Comparison of ENCODE assay signal across 14 cellular contexts in genomic region chr1:96536576-96536975, GRCh38.
DNase-seq lines count a peak whose midpoint lies in the region; TF ChIP-seq lines count a peak whose summit lies in the region.
"Had no signal": no experiment of that assay in that cellular context is flagged by ENCODE, and none has a peak within 500 bp of the region (broad histone marks: within the 10 kb centered on the region; RNA-seq: fewer than 3 reads in every experiment).

No MANE protein-coding gene starts in this region.

- peak overlapping the region; percentile 77 to 85 for H3K27ac ChIP-seq in uterus
- no peak overlapping the region for H3K27ac ChIP-seq in SJCRH30

- H3K4me1 Mint-ChIP-seq in nephron: peaks cover 32% of the 10 kb centered on the region
- no peaks in the 10 kb centered on the region for H3K4me1 Mint-ChIP-seq in activated CD4-positive, alpha-beta T cell treated with anti-CD3 and anti-CD28 coated beads, Interleukin-2, amount 10 ng/mL, durations not matched to agents 7 days and 5 days
- H3K4me1 Mint-ChIP-seq: CD8-positive, alpha-beta memory T cell had no signal

- H3K36me3 Mint-ChIP-seq in nephron (ENCODE audit: low read depth): no peaks in the 10 kb centered on the region
- no peaks in the 10 kb centered on the region for H3K36me3 Mint-ChIP-seq in activated CD4-positive, alpha-beta T cell treated with anti-CD3 and anti-CD28 coated beads, Interleukin-2, amount 10 ng/mL, durations not matched to agents 7 days and 5 days (ENCODE audit: low read depth)
- H3K36me3 Mint-ChIP-seq: CD8-positive, alpha-beta memory T cell had no signal

- H3K4me3 ChIP-seq in adipocyte (ENCODE audit: low read length) (no peak overlapping the region), fibroblast of pulmonary artery (replicated peaks; ENCODE audit: low read depth, low read length) (no peak overlapping the region), uterus (no peak overlapping the region), SJCRH30 (no peak overlapping the region)
- H3K4me3 ChIP-seq: Peyer's patch had no signal

- no peak overlapping the region for H3K4me3 Mint-ChIP-seq in nephron
- no peak overlapping the region for H3K4me3 Mint-ChIP-seq in activated CD4-positive, alpha-beta T cell treated with anti-CD3 and anti-CD28 coated beads, Interleukin-2, amount 10 ng/mL, durations not matched to agents 7 days and 5 days
- H3K4me3 Mint-ChIP-seq: CD8-positive, alpha-beta memory T cell had no signal

- H3K4me1 ChIP-seq in adipocyte (ENCODE audit: control insufficient read depth, insufficient read depth, low read length): peaks cover 31% of the 10 kb centered on the region
- peaks cover 6 to 7% of the 10 kb centered on the region in 2 donors for H3K4me1 ChIP-seq in uterus
- no peaks in the 10 kb centered on the region for H3K4me1 ChIP-seq in SJCRH30

- peak overlapping the region in 2 of 3 experiments; percentile 13 to 28 for H3K27ac Mint-ChIP-seq in nephron
- H3K27ac Mint-ChIP-seq in activated CD4-positive, alpha-beta T cell treated with anti-CD3 and anti-CD28 coated beads, Interleukin-2, amount 10 ng/mL, durations not matched to agents 7 days and 5 days: no peak overlapping the region
- H3K27ac Mint-ChIP-seq: CD8-positive, alpha-beta memory T cell had no signal

- intact Hi-C loops in uterus (cut with DNase I; ENCODE audit: low total_unique reads): no loop called here

- CTCF ChIA-PET in activated CD4-positive, alpha-beta T cell treated with anti-CD3 and anti-CD28 coated beads, Interleukin-2, amount 10 ng/mL, durations not matched to agents 7 days and 5 days (lab: Charles Lee): no interaction called here

- peaks cover 3% of the 10 kb centered on the region for H3K9me3 Mint-ChIP-seq in nephron
- no peaks in the 10 kb centered on the region for H3K9me3 Mint-ChIP-seq in activated CD4-positive, alpha-beta T cell treated with anti-CD3 and anti-CD28 coated beads, Interleukin-2, amount 10 ng/mL, durations not matched to agents 7 days and 5 days

- H3K36me3 ChIP-seq in adipocyte (ENCODE audit: control insufficient read depth, insufficient read depth, low read length, severe bottlenecking) (no peaks in the 10 kb centered on the region), uterus (no peaks in the 10 kb centered on the region), SJCRH30 (no peaks in the 10 kb centered on the region)
- H3K36me3 ChIP-seq: Peyer's patch had no signal

- H3K27me3 Mint-ChIP-seq in nephron (ENCODE audit: low read depth): no peaks in the 10 kb centered on the region
- H3K27me3 Mint-ChIP-seq in activated CD4-positive, alpha-beta T cell treated with anti-CD3 and anti-CD28 coated beads, Interleukin-2, amount 10 ng/mL, durations not matched to agents 7 days and 5 days: no peaks in the 10 kb centered on the region

- H3K9ac ChIP-seq in adipocyte (ENCODE audit: low read length): peak overlapping the region; percentile 5

- H3K27me3 ChIP-seq in adipocyte (replicated peaks; ENCODE audit: control insufficient read depth, insufficient read depth, low read length) (no peaks in the 10 kb centered on the region), uterus (no peaks in the 10 kb centered on the region), SJCRH30 (no peaks in the 10 kb centered on the region)
- H3K27me3 ChIP-seq: Peyer's patch had no signal

- TF ChIP-seq POLR2A in uterus (IDR thresholded peaks at IDR 0.05): no peak

- TF ChIP-seq CTCF in fibroblast of pulmonary artery (IDR thresholded peaks at IDR 0.05; ENCODE audit: low read length, missing control alignments) (no peak), nephron (IDR thresholded peaks at IDR 0.05; ENCODE audit: unreplicated experiment in 3 of 3) (no peak), uterus (IDR thresholded peaks at IDR 0.05) (no peak)

- peak; percentile 34 for DNase-seq in adipocyte (ENCODE audit: low read depth)
- peak; percentile 48 for DNase-seq in fibroblast of pulmonary artery (ENCODE audit: low read depth)
- DNase-seq in uterus: no peak
- DNase-seq in NCI-H2081 treated with DMSO at 0.1 percent for 48 hours (lab: John Stamatoyannopoulos, UW): no peak
- no peak for DNase-seq in activated CD4-positive, alpha-beta T cell treated with anti-CD3 and anti-CD28 coated beads, Interleukin-2, amount 10 ng/mL, durations not matched to agents 7 days and 5 days
- DNase-seq in kidney glomerular epithelial cell (lab: John Stamatoyannopoulos, UW): no peak
- DNase-seq in SJCRH30: no peak
- DNase-seq: C1 segment of cervical spinal cord; CD8-positive, alpha-beta memory T cell; NCI-H1105; NCI-H2081; NK-92 treated with Interleukin-12 subunit alpha and Interleukin-12 subunit beta, amount 100 ng/mL, for 24 hours; Peyer's patch had no signal

- H3K9me3 ChIP-seq in adipocyte (ENCODE audit: control insufficient read depth, low read length) (no peaks in the 10 kb centered on the region), uterus (no peaks in the 10 kb centered on the region), SJCRH30 (replicated peaks) (no peaks in the 10 kb centered on the region)
- H3K9me3 ChIP-seq: Peyer's patch had no signal

- POLR2A ChIA-PET in activated CD4-positive, alpha-beta T cell treated with anti-CD3 and anti-CD28 coated beads, Interleukin-2, amount 10 ng/mL, durations not matched to agents 7 days and 5 days (lab: Charles Lee): no interaction called here

Comparison
In these comparisons a context has a peak if more than half of its experiments do, and no peak if none do; other contexts are left out.
1. DNase-seq: peak in adipocyte (single experiment) and fibroblast of pulmonary artery (single experiment); none in uterus (0 of 2), NCI-H2081 treated with DMSO at 0.1 percent for 48 hours (single experiment), activated CD4-positive, alpha-beta T cell treated with anti-CD3 and anti-CD28 coated beads, Interleukin-2, amount 10 ng/mL, durations not matched to agents 7 days and 5 days (single experiment), kidney glomerular epithelial cell (single experiment) and SJCRH30 (0 of 2).